Comparison of ENCODE assay signal across 1 cellular context in genomic region chr13:54633461-54633860, GRCh38.
TF ChIP-seq lines count a peak whose summit lies in the region.

No MANE protein-coding gene starts in this region.

TF ChIP-seq in GM23338, 12 proteins besides CTCF, POLR2A, EP300 and RAD21 (continued from another document):
- TF ChIP-seq ETS1 (IDR thresholded peaks at IDR 0.05) (no peak), ZNF114 (CRISPR knock-in tag; IDR thresholded peaks at IDR 0.05) (no peak), CREB1 (CRISPR knock-in tag; IDR thresholded peaks at IDR 0.05; ENCODE audit: low read depth) (no peak), EZH2phosphoT487 (IDR thresholded peaks at IDR 0.05; ENCODE audit: unreplicated experiment) (no peak), REST (IDR thresholded peaks at IDR 0.05; ENCODE audit: unreplicated experiment) (no peak), NANOG (IDR thresholded peaks at IDR 0.05; ENCODE audit: borderline replicate concordance) (no peak), ZNF331 (CRISPR knock-in tag; IDR thresholded peaks at IDR 0.05; ENCODE audit: low read depth) (no peak)
TF ChIP-seq in GM23338: peak in this region for 0.
